ENCODE assay signal across 7 cellular contexts in genomic region chr20:33211817-33212424, GRCh38. TPM values are rescaled to one million over a fixed set of nuclear protein-coding genes. Genes with fewer than 3 reads are reported as not detected.
DNase-seq lines count a peak whose midpoint lies in the region; ATAC-seq and TF ChIP-seq lines count a peak whose summit lies in the region.

No MANE protein-coding gene starts in this region.

- no TSS peak for BruUV-seq in PC-3 (replicated peaks; lab: Mats Ljungman, UMichigan)

- no peaks in the 10 kb centered on the region for H3K9me2 ChIP-seq in PC-3 (replicated peaks; ENCODE audit: low read length)

- POLR2A ChIA-PET in PC-3 (lab: Charles Lee; ENCODE audit: unreplicated experiment), result no interaction called here

- H3K14ac ChIP-seq in mesenchymal stem cell (ENCODE audit: low read length in 2 of 2), result no peak overlapping the region

- H2BK12ac ChIP-seq in mesenchymal stem cell (ENCODE audit: low read length in 2 of 2), result no peak overlapping the region

- no peaks in the 10 kb centered on the region for H3K9me3 ChIP-seq in PC-3 (ENCODE audit: low read length)
- no peaks in the 10 kb centered on the region for H3K9me3 ChIP-seq in mesenchymal stem cell (ENCODE audit: control insufficient read depth, low read length)

- intact Hi-C loops in PC-3 (cut with micrococcal nuclease), result loop anchor here (1.0 kb wide), 1 partner anchor 116 kb away; no protein-coding TSS in a partner anchor

- H2AK5ac ChIP-seq in mesenchymal stem cell (ENCODE audit: low read length, severe bottlenecking), result no peak overlapping the region

- no peak overlapping the region for H2BK120ac ChIP-seq in mesenchymal stem cell (ENCODE audit: low read depth, low read length)

- no peak overlapping the region for H3K23ac ChIP-seq in mesenchymal stem cell (ENCODE audit: low read length in 2 of 2)

- H3K4me3 Mint-ChIP-seq in natural killer cell treated with Interleukin-12 subunit alpha and Interleukin-12 subunit beta and Interleukin-15 and Interleukin-18, amount 100 ng/mL, for 72 hours, result no peak overlapping the region

- H3K36me3 ChIP-seq in PC-3 (ENCODE audit: low read depth, low read length) (no peaks in the 10 kb centered on the region), mesenchymal stem cell (ENCODE audit: control insufficient read depth in 1 of 2, insufficient read depth in 2 of 2, low read depth in 1 of 2, low read length in 2 of 2) (no peaks in the 10 kb centered on the region)

- no peaks in the 10 kb centered on the region for H3F3A ChIP-seq in PC-3 (ENCODE audit: low read length, unreplicated experiment)

- CTCF ChIA-PET in PC-3 (lab: Charles Lee), result interaction anchor here (0.6 to 0.8 kb wide), 3 partner anchors 50 to 116 kb away, joined by 3 to 4 read pairs (median 4); no protein-coding TSS in a partner anchor

- no peak overlapping the region for H4K8ac ChIP-seq in mesenchymal stem cell (ENCODE audit: low read length)

- ATAC-seq in PC-3 (peak; percentile 84), HG03097 (IDR thresholded peaks at IDR 0.05; ENCODE audit: low FRiP score, unreplicated experiment) (no peak)
- ATAC-seq in natural killer cell treated with Interleukin-12 subunit alpha and Interleukin-12 subunit beta and Interleukin-15 and Interleukin-18, amount 100 ng/mL, for 72 hours, result no peak

- in situ Hi-C loops in KBM-7 (cut with MboI; ENCODE audit: low pct_unique_long_range_greater_than_20kb, low sequenced_read_pairs), result no loop called here

- peak; percentile 78 for TF ChIP-seq CTCF in PC-3 (conservative IDR thresholded peaks at IDR 0.05; ENCODE audit: low read depth, low read length)
- TF ChIP-seq CTCF in cardiac fibroblast (IDR thresholded peaks at IDR 0.05; ENCODE audit: low read depth, low read length), result peak; percentile 47

- H4K20me1 ChIP-seq in PC-3 (ENCODE audit: low read length), result 0 out of 2 replicates have a peak, but pooled peaks cover 3% of the 10 kb centered on the region

- H3K9ac ChIP-seq in PC-3 (ENCODE audit: low read length) (no peak overlapping the region), mesenchymal stem cell (ENCODE audit: low read length) (no peak overlapping the region)

- peaks cover 0 to 5% of the 10 kb centered on the region in 2 donors for H3K4me1 Mint-ChIP-seq in natural killer cell treated with Interleukin-12 subunit alpha and Interleukin-12 subunit beta and Interleukin-15 and Interleukin-18, amount 100 ng/mL, for 72 hours (ENCODE audit: low read depth in 2 of 2)

- no peak overlapping the region for H2AFZ ChIP-seq in PC-3 (ENCODE audit: low read length)
- H2AFZ ChIP-seq in mesenchymal stem cell (ENCODE audit: low read depth, low read length), result no peak overlapping the region

- H3K4me2 ChIP-seq in PC-3 (ENCODE audit: low read length) (no peak overlapping the region), mesenchymal stem cell (ENCODE audit: low read length, poor library complexity, severe bottlenecking) (no peak overlapping the region)

- H3K4me3 ChIP-seq in PC-3 (ENCODE audit: low read length) (no peak overlapping the region), cardiac fibroblast (replicated peaks in 1 of 2; ENCODE audit: low read depth in 2 of 2, low read length in 2 of 2) (no peak overlapping the region), mesenchymal stem cell (ENCODE audit: insufficient read depth in 1 of 2, low read depth in 1 of 2, low read length in 2 of 2) (no peak overlapping the region)

- DNase-seq in EL (peak; percentile 37), KBM-7 (peak; percentile 33), PC-3 (peak; percentile 69), cardiac fibroblast (ENCODE audit: low read depth in 2 of 2) (peak; percentile 49 to 57), mesenchymal stem cell (peak; percentile 23)
- no peak for DNase-seq in natural killer cell treated with Interleukin-12 subunit alpha and Interleukin-12 subunit beta and Interleukin-15 and Interleukin-18, amount 100 ng/mL, for 72 hours (ENCODE audit: low spot score)

- no peaks in the 10 kb centered on the region for H3K36me3 Mint-ChIP-seq in natural killer cell treated with Interleukin-12 subunit alpha and Interleukin-12 subunit beta and Interleukin-15 and Interleukin-18, amount 100 ng/mL, for 72 hours

- H3K79me2 ChIP-seq in PC-3 (ENCODE audit: low read length), result no peaks in the 10 kb centered on the region

- no peaks in the 10 kb centered on the region for H3K79me1 ChIP-seq in mesenchymal stem cell (replicated peaks; ENCODE audit: low read length, poor library complexity, severe bottlenecking)

- H3K18ac ChIP-seq in mesenchymal stem cell (ENCODE audit: low read depth in 1 of 2, low read length in 2 of 2), result no peak overlapping the region

- H3K27ac ChIP-seq in PC-3 (ENCODE audit: low read length) (no peak overlapping the region), mesenchymal stem cell (ENCODE audit: low read length, poor library complexity, severe bottlenecking) (no peak overlapping the region)

- no peak overlapping the region for H4K91ac ChIP-seq in mesenchymal stem cell (ENCODE audit: low read length)

- H3K27ac Mint-ChIP-seq in natural killer cell treated with Interleukin-12 subunit alpha and Interleukin-12 subunit beta and Interleukin-15 and Interleukin-18, amount 100 ng/mL, for 72 hours, result no peak overlapping the region

- H3K9me3 Mint-ChIP-seq in natural killer cell treated with Interleukin-12 subunit alpha and Interleukin-12 subunit beta and Interleukin-15 and Interleukin-18, amount 100 ng/mL, for 72 hours, result peaks cover 3% of the 10 kb centered on the region

- peaks cover 41 to 46% of the 10 kb centered on the region in 2 donors for H3K27me3 Mint-ChIP-seq in natural killer cell treated with Interleukin-12 subunit alpha and Interleukin-12 subunit beta and Interleukin-15 and Interleukin-18, amount 100 ng/mL, for 72 hours

- H2BK5ac ChIP-seq in mesenchymal stem cell (ENCODE audit: low read depth, low read length, poor library complexity, severe bottlenecking), result no peak overlapping the region

- H2BK15ac ChIP-seq in mesenchymal stem cell (ENCODE audit: low read depth, poor library complexity, severe bottlenecking), result no peak overlapping the region

- H3K4me1 ChIP-seq in PC-3 (ENCODE audit: insufficient read depth, low read length) (no peaks in the 10 kb centered on the region), mesenchymal stem cell (ENCODE audit: control insufficient read depth, insufficient read depth, low read depth, low read length) (peaks cover 3% of the 10 kb centered on the region)

- H3K27me3 ChIP-seq in PC-3 (ENCODE audit: low read length) (peaks cover 48% of the 10 kb centered on the region), mesenchymal stem cell (ENCODE audit: control insufficient read depth in 1 of 2, insufficient read depth in 1 of 2, low read length in 2 of 2) (peaks cover 22 to 70% of the 10 kb centered on the region in 2 experiments)

- 13% methylated on average over 5 of the region's 5 CpGs for WGBS in mesenchymal stem cell

- H3K4ac ChIP-seq in mesenchymal stem cell (ENCODE audit: low read depth in 1 of 2, low read length in 2 of 2), result no peak overlapping the region

RNA-seq across cellular contexts. Expression of gene BPIFA3, which starts 5.2 kb away (rescaled TPM):
- total RNA-seq in PC-3 (2014; rRNA removed), result not detected in 2 replicates
- not detected for polyA plus RNA-seq in mesenchymal stem cell (2013, experiment 1 of 2)
- polyA plus RNA-seq in mesenchymal stem cell (2013, experiment 2 of 2), result not detected
- total RNA-seq in natural killer cell treated with Interleukin-12 subunit alpha and Interleukin-12 subunit beta and Interleukin-15 and Interleukin-18, amount 100 ng/mL, for 72 hours, result not detected

RNA-seq across cellular contexts. Expression of gene BPIFA1, which starts 23.9 kb away (rescaled TPM):
- total RNA-seq in PC-3 (2014; rRNA removed), result not detected in 2 replicates
- polyA plus RNA-seq in mesenchymal stem cell (2013, experiment 1 of 2), result not detected
- polyA plus RNA-seq in mesenchymal stem cell (2013, experiment 2 of 2), result not detected
- not detected for total RNA-seq in natural killer cell treated with Interleukin-12 subunit alpha and Interleukin-12 subunit beta and Interleukin-15 and Interleukin-18, amount 100 ng/mL, for 72 hours

RNA-seq across cellular contexts. Expression of gene BPIFA2, which starts 44.0 kb away (rescaled TPM):
- total RNA-seq in PC-3 (2014; rRNA removed), result not detected in 2 replicates
- polyA plus RNA-seq in mesenchymal stem cell (2013, experiment 1 of 2), result not detected
- polyA plus RNA-seq in mesenchymal stem cell (2013, experiment 2 of 2), result not detected
- not detected for total RNA-seq in natural killer cell treated with Interleukin-12 subunit alpha and Interleukin-12 subunit beta and Interleukin-15 and Interleukin-18, amount 100 ng/mL, for 72 hours
